ENCODE assay signal across 1 cellular context in the genomic region with DNA sequence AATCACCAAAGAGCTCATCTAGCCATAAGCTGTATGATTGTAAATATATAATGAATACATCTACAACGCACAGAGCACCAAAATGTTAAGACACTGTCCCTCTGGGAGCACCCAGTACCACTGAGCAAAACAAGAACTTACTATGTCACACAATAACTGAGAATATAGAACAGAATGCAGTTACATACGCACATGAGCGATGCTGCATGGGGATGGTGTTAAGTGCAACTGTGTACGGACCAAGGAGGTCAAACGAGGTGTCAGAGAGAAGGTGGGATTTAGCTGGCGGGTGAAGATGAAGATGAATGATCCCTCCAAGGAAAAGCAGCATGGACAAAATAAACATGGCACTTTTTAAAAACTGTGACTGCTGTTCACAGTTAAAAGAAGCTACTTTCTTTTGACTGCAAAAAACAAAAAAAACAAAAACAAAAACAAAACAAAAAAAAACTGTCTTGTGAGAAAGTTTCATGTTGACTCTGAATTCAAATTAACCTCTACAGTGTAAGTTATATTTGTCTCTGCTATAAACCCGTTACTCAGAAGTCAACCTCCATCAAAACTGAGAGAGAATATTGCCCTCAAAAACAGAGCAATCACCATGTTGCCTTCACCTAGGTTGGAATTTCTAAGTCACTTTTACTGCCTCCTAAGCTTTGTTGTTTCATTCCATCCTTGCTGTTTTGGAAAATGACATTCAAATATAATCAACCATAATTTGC.
TF ChIP-seq lines count a peak whose summit lies in the region.

No MANE protein-coding gene starts in this region.

TF ChIP-seq in GM12878, 131 proteins besides CTCF, POLR2A, EP300 and RAD21 (continued from another document):
- TF ChIP-seq HSF1 (IDR thresholded peaks at IDR 0.05; ENCODE audit: low read depth, low read length) (no peak), CREB1 (IDR thresholded peaks at IDR 0.05; ENCODE audit: low read depth) (no peak), SREBF1 (IDR thresholded peaks at IDR 0.05; ENCODE audit: low read length) (no peak), ZNF207 (IDR thresholded peaks at IDR 0.05; ENCODE audit: borderline replicate concordance) (no peak), JUNB (IDR thresholded peaks at IDR 0.05) (peak; percentile 25; the same call in 1 of the 2 replicates), HDAC6 (IDR thresholded peaks at IDR 0.05; ENCODE audit: unreplicated experiment) (no peak), MEF2B (IDR thresholded peaks at IDR 0.05; ENCODE audit: partially characterized antibody, poor library complexity, severe bottlenecking) (peak; percentile 13), CBFB (IDR thresholded peaks at IDR 0.05; ENCODE audit: low read depth) (no peak), NR2F1 (conservative IDR thresholded peaks at IDR 0.05) (peak; percentile 59; the same call in 1 of the 2 replicates)
- TF ChIP-seq, protein P1, sequence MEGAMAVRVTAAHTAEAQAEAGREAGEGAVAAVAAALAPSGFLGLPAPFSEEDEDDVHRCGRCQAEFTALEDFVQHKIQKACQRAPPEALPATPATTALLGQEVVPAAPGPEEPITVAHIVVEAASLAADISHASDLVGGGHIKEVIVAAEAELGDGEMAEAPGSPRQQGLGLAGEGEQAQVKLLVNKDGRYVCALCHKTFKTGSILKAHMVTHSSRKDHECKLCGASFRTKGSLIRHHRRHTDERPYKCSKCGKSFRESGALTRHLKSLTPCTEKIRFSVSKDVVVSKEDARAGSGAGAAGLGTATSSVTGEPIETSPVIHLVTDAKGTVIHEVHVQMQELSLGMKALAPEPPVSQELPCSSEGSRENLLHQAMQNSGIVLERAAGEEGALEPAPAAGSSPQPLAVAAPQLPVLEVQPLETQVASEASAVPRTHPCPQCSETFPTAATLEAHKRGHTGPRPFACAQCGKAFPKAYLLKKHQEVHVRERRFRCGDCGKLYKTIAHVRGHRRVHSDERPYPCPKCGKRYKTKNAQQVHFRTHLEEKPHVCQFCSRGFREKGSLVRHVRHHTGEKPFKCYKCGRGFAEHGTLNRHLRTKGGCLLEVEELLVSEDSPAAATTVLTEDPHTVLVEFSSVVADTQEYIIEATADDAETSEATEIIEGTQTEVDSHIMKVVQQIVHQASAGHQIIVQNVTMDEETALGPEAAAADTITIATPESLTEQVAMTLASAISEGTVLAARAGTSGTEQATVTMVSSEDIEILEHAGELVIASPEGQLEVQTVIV (IDR thresholded peaks at IDR 0.05; ENCODE audit: borderline replicate concordance, partially characterized antibody), result no peak
- TF ChIP-seq, protein P2, sequence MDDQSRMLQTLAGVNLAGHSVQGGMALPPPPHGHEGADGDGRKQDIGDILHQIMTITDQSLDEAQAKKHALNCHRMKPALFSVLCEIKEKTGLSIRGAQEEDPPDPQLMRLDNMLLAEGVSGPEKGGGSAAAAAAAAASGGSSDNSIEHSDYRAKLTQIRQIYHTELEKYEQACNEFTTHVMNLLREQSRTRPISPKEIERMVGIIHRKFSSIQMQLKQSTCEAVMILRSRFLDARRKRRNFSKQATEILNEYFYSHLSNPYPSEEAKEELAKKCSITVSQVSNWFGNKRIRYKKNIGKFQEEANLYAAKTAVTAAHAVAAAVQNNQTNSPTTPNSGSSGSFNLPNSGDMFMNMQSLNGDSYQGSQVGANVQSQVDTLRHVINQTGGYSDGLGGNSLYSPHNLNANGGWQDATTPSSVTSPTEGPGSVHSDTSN (IDR thresholded peaks at IDR 0.05; ENCODE audit: insufficient replicate concordance, low read depth, low read length), result no peak
- TF ChIP-seq, protein P3, sequence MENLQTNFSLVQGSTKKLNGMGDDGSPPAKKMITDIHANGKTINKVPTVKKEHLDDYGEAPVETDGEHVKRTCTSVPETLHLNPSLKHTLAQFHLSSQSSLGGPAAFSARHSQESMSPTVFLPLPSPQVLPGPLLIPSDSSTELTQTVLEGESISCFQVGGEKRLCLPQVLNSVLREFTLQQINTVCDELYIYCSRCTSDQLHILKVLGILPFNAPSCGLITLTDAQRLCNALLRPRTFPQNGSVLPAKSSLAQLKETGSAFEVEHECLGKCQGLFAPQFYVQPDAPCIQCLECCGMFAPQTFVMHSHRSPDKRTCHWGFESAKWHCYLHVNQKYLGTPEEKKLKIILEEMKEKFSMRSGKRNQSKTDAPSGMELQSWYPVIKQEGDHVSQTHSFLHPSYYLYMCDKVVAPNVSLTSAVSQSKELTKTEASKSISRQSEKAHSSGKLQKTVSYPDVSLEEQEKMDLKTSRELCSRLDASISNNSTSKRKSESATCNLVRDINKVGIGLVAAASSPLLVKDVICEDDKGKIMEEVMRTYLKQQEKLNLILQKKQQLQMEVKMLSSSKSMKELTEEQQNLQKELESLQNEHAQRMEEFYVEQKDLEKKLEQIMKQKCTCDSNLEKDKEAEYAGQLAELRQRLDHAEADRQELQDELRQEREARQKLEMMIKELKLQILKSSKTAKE (IDR thresholded peaks at IDR 0.05; ENCODE audit: low read depth, poor library complexity, severe bottlenecking), result no peak
